In the genomic region with DNA sequence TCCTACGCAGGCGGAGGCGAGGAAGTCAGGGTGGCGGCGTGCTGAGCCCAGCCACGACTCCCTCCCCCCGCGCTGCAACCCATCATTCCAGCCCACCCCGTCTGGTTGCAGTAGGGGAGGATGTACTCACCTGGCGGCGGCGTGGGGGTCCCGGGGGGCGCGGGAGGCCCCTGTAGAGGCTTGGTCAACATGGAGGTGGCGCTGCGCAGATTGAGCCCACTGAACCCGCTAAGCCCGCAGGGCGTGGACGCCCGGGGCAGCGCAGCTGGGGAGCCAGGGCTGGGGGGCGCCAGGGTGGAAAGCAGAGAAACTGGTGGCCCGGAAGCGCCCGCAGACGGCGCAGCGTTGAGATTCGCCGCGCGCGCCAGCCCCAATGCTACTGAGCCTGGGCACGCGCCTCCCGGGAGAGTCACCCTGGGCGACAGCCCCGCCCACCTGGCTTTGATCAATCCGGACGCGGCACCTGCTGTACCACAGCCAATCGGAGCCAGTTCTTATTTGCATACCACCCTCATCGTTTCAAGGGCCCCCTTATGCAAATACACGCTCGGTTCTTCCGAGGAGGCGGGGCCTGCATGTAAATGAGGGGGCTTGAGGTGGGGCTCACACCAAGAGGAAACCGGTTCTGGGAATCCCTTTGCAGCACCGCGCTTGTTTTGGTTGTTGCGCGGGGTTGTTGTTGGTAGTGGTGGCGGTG, we compare ENCODE assay signal across 1 cellular context.
A peak's percentile ranks its signal among the peaks of the same experiment; 100 is the strongest.
TF ChIP-seq lines count a peak whose summit lies in the region.

A gene (minus strand): TSS at position 381 of the 697 bp plus-strand sequence. CDS start 190 bp downstream, at position 191.

TF ChIP-seq in K562, 482 proteins besides CTCF, POLR2A, EP300 and RAD21 (continued from another document and continues in another):
- no peak for TF ChIP-seq TGIF2 (CRISPR knock-in tag; IDR thresholded peaks at IDR 0.05)
- no peak for TF ChIP-seq TARDBP (IDR thresholded peaks at IDR 0.05)
- no peak for TF ChIP-seq TCF7L2 (IDR thresholded peaks at IDR 0.05; ENCODE audit: low read depth, low read length)
- TF ChIP-seq CC2D1A (IDR thresholded peaks at IDR 0.05) = no peak
- TF ChIP-seq, protein P1, sequence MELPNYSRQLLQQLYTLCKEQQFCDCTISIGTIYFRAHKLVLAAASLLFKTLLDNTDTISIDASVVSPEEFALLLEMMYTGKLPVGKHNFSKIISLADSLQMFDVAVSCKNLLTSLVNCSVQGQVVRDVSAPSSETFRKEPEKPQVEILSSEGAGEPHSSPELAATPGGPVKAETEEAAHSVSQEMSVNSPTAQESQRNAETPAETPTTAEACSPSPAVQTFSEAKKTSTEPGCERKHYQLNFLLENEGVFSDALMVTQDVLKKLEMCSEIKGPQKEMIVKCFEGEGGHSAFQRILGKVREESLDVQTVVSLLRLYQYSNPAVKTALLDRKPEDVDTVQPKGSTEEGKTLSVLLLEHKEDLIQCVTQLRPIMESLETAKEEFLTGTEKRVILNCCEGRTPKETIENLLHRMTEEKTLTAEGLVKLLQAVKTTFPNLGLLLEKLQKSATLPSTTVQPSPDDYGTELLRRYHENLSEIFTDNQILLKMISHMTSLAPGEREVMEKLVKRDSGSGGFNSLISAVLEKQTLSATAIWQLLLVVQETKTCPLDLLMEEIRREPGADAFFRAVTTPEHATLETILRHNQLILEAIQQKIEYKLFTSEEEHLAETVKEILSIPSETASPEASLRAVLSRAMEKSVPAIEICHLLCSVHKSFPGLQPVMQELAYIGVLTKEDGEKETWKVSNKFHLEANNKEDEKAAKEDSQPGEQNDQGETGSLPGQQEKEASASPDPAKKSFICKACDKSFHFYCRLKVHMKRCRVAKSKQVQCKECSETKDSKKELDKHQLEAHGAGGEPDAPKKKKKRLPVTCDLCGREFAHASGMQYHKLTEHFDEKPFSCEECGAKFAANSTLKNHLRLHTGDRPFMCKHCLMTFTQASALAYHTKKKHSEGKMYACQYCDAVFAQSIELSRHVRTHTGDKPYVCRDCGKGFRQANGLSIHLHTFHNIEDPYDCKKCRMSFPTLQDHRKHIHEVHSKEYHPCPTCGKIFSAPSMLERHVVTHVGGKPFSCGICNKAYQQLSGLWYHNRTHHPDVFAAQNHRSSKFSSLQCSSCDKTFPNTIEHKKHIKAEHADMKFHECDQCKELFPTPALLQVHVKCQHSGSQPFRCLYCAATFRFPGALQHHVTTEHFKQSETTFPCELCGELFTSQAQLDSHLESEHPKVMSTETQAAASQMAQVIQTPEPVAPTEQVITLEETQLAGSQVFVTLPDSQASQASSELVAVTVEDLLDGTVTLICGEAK (IDR thresholded peaks at IDR 0.05) = no peak; the same call in 1 of the 2 replicates
- TF ChIP-seq, protein P1 (CRISPR knock-in tag; IDR thresholded peaks at IDR 0.05) = no peak
- peak; percentile 85 to 87 for TF ChIP-seq NRF1 (conservative IDR thresholded peaks at IDR 0.05 in 1 of 2, IDR thresholded peaks at IDR 0.05 in 1 of 2)
- TF ChIP-seq CHD4 (IDR thresholded peaks at IDR 0.05; ENCODE audit: insufficient read depth, insufficient replicate concordance, low read depth, low read length, poor library complexity, severe bottlenecking) = no peak
- TF ChIP-seq, protein P2, sequence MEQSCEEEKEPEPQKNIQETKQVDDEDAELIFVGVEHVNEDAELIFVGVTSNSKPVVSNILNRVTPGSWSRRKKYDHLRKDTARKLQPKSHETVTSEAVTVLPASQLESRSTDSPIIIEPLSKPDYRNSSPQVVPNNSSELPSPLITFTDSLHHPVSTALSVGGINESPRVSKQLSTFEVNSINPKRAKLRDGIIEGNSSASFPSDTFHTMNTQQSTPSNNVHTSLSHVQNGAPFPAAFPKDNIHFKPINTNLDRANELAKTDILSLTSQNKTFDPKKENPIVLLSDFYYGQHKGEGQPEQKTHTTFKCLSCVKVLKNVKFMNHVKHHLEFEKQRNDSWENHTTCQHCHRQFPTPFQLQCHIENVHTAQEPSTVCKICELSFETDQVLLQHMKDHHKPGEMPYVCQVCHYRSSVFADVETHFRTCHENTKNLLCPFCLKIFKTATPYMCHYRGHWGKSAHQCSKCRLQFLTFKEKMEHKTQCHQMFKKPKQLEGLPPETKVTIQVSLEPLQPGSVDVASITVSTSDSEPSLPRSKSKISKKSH (CRISPR knock-in tag; IDR thresholded peaks at IDR 0.05) = no peak
- TF ChIP-seq ZNF41 (CRISPR knock-in tag; conservative IDR thresholded peaks at IDR 0.05) = no peak
- TF ChIP-seq SAFB2 (IDR thresholded peaks at IDR 0.05; ENCODE audit: borderline replicate concordance, low read depth, low read length, severe bottlenecking) = no peak
- peak; percentile 84 for TF ChIP-seq SUPT5H (IDR thresholded peaks at IDR 0.05)
- TF ChIP-seq, protein P3, sequence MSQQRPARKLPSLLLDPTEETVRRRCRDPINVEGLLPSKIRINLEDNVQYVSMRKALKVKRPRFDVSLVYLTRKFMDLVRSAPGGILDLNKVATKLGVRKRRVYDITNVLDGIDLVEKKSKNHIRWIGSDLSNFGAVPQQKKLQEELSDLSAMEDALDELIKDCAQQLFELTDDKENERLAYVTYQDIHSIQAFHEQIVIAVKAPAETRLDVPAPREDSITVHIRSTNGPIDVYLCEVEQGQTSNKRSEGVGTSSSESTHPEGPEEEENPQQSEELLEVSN (IDR thresholded peaks at IDR 0.05; ENCODE audit: borderline replicate concordance in 1 of 2, extremely low read depth in 1 of 2, insufficient read depth in 1 of 2, insufficient read length in 1 of 2, low read depth in 1 of 2, low read length in 1 of 2, poor library complexity in 1 of 2, severe bottlenecking in 1 of 2) = peak in 1 of 2 experiments; percentile 39
- no peak for TF ChIP-seq CREBBP (IDR thresholded peaks at IDR 0.05; ENCODE audit: low read depth, low read length)
- 0 out of 2 replicates have a peak, but pooled peaks have one; percentile 47 for TF ChIP-seq MXI1 (IDR thresholded peaks at IDR 0.05; ENCODE audit: low read depth, low read length)
- TF ChIP-seq, protein P4, sequence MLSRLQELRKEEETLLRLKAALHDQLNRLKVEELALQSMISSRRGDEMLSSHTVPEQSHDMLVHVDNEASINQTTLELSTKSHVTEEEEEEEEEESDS (CRISPR knock-in tag; IDR thresholded peaks at IDR 0.05) = no peak
- TF ChIP-seq NFATC3 (IDR thresholded peaks at IDR 0.05) = no peak
- TF ChIP-seq L3MBTL2 (IDR thresholded peaks at IDR 0.05) = peak; percentile 24; the same call in 1 of the 2 replicates
- peak; percentile 31; the same call in 1 of the 2 replicates for TF ChIP-seq CTBP1 (IDR thresholded peaks at IDR 0.05; ENCODE audit: borderline replicate concordance)
- TF ChIP-seq, protein P5, sequence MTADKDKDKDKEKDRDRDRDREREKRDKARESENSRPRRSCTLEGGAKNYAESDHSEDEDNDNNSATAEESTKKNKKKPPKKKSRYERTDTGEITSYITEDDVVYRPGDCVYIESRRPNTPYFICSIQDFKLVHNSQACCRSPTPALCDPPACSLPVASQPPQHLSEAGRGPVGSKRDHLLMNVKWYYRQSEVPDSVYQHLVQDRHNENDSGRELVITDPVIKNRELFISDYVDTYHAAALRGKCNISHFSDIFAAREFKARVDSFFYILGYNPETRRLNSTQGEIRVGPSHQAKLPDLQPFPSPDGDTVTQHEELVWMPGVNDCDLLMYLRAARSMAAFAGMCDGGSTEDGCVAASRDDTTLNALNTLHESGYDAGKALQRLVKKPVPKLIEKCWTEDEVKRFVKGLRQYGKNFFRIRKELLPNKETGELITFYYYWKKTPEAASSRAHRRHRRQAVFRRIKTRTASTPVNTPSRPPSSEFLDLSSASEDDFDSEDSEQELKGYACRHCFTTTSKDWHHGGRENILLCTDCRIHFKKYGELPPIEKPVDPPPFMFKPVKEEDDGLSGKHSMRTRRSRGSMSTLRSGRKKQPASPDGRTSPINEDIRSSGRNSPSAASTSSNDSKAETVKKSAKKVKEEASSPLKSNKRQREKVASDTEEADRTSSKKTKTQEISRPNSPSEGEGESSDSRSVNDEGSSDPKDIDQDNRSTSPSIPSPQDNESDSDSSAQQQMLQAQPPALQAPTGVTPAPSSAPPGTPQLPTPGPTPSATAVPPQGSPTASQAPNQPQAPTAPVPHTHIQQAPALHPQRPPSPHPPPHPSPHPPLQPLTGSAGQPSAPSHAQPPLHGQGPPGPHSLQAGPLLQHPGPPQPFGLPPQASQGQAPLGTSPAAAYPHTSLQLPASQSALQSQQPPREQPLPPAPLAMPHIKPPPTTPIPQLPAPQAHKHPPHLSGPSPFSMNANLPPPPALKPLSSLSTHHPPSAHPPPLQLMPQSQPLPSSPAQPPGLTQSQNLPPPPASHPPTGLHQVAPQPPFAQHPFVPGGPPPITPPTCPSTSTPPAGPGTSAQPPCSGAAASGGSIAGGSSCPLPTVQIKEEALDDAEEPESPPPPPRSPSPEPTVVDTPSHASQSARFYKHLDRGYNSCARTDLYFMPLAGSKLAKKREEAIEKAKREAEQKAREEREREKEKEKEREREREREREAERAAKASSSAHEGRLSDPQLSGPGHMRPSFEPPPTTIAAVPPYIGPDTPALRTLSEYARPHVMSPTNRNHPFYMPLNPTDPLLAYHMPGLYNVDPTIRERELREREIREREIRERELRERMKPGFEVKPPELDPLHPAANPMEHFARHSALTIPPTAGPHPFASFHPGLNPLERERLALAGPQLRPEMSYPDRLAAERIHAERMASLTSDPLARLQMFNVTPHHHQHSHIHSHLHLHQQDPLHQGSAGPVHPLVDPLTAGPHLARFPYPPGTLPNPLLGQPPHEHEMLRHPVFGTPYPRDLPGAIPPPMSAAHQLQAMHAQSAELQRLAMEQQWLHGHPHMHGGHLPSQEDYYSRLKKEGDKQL (CRISPR knock-in tag; IDR thresholded peaks at IDR 0.05; ENCODE audit: borderline replicate concordance) = no peak
- TF ChIP-seq RNF2 (IDR thresholded peaks at IDR 0.05) = peak; percentile 18; the same call in 1 of the 2 replicates
- no peak for TF ChIP-seq CCAR2 (IDR thresholded peaks at IDR 0.05; ENCODE audit: low read depth, low read length)
- TF ChIP-seq KLF6 (CRISPR knock-in tag; IDR thresholded peaks at IDR 0.05; ENCODE audit: borderline replicate concordance) = no peak
- no peak for TF ChIP-seq MCM3 (IDR thresholded peaks at IDR 0.05)
- peak; percentile 17; the same call in 1 of the 2 replicates for TF ChIP-seq ETV5 (CRISPR knock-in tag; IDR thresholded peaks at IDR 0.05; ENCODE audit: low read depth)
- TF ChIP-seq ZBTB7A (IDR thresholded peaks at IDR 0.05; ENCODE audit: borderline replicate concordance, control insufficient read depth, low read depth, low read length) = 0 out of 2 replicates have a peak, but pooled peaks have one; percentile 39
- TF ChIP-seq GABPB1 (CRISPR knock-in tag; IDR thresholded peaks at IDR 0.05) = 0 out of 2 replicates have a peak, but pooled peaks have one; percentile 34
- no peak for TF ChIP-seq SRSF3 (IDR thresholded peaks at IDR 0.05; ENCODE audit: insufficient read depth, low read length)
- TF ChIP-seq ZNF57 (CRISPR knock-in tag; IDR thresholded peaks at IDR 0.05) = no peak
- TF ChIP-seq ZNF696 (CRISPR knock-in tag; conservative IDR thresholded peaks at IDR 0.05) = no peak
- TF ChIP-seq NR4A1 (CRISPR knock-in tag; IDR thresholded peaks at IDR 0.05) = no peak
- no peak for TF ChIP-seq NR4A1 (tag; IDR thresholded peaks at IDR 0.05)
- TF ChIP-seq, protein P6, sequence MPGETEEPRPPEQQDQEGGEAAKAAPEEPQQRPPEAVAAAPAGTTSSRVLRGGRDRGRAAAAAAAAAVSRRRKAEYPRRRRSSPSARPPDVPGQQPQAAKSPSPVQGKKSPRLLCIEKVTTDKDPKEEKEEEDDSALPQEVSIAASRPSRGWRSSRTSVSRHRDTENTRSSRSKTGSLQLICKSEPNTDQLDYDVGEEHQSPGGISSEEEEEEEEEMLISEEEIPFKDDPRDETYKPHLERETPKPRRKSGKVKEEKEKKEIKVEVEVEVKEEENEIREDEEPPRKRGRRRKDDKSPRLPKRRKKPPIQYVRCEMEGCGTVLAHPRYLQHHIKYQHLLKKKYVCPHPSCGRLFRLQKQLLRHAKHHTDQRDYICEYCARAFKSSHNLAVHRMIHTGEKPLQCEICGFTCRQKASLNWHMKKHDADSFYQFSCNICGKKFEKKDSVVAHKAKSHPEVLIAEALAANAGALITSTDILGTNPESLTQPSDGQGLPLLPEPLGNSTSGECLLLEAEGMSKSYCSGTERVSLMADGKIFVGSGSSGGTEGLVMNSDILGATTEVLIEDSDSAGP (CRISPR knock-in tag; IDR thresholded peaks at IDR 0.05) = no peak
- no peak for TF ChIP-seq ZC3H11A (IDR thresholded peaks at IDR 0.05; ENCODE audit: low read depth, low read length)
- TF ChIP-seq ZEB2 (IDR thresholded peaks at IDR 0.05) = no peak
- TF ChIP-seq ZNF274 (IDR thresholded peaks at IDR 0.05; ENCODE audit: borderline replicate concordance, low read depth, low read length) = no peak
- TF ChIP-seq SMAD2 (IDR thresholded peaks at IDR 0.05; ENCODE audit: low read depth, low read length) = no peak
- no peak for TF ChIP-seq EP400 (IDR thresholded peaks at IDR 0.05)
- no peak for TF ChIP-seq MYBL2 (IDR thresholded peaks at IDR 0.05; ENCODE audit: low read depth)
- TF ChIP-seq MYBL2 (CRISPR knock-in tag; IDR thresholded peaks at IDR 0.05; ENCODE audit: borderline replicate concordance) = no peak
- no peak for TF ChIP-seq ZNF197 (CRISPR knock-in tag; IDR thresholded peaks at IDR 0.05; ENCODE audit: low read depth)
- no peak for TF ChIP-seq DDX20 (tag; IDR thresholded peaks at IDR 0.05; ENCODE audit: low read depth)
- no peak for TF ChIP-seq SRSF9 (IDR thresholded peaks at IDR 0.05; ENCODE audit: borderline replicate concordance, low read depth, low read length)
- TF ChIP-seq CHCHD3 (CRISPR knock-in tag; IDR thresholded peaks at IDR 0.05) = 0 out of 2 replicates have a peak, but pooled peaks have one; percentile 26
